In genomic region chr10:34015700-34016099, GRCh38 we compare ENCODE assay signal across 30 cellular contexts.
"Had no signal": no experiment of that assay in that cellular context is flagged by ENCODE, and none has a peak within 500 bp of the region (broad histone marks: within the 10 kb centered on the region; RNA-seq: fewer than 3 reads in every experiment).

No MANE protein-coding gene starts in this region.

- H3K4me2 ChIP-seq: PC-9 had no signal

- H3K27me3 ChIP-seq: brain microvascular endothelial cell, cardiac muscle cell, SJCRH30 had no signal

- DNase-seq: activated CD4-positive, alpha-beta T cell treated with anti-CD3 and anti-CD28 coated beads, Interleukin-2, amount 10 ng/mL, durations not matched to agents 24 days and 14 days; activated CD4-positive, alpha-beta T cell treated with anti-CD3 and anti-CD28 coated beads, Interleukin-2, amount 50 U/mL, for 4 hours; activated CD8-positive, alpha-beta T cell treated with anti-CD3 and anti-CD28 coated beads for 36 hours; activated effector memory CD4-positive, alpha-beta T cell treated with anti-CD3 and anti-CD28 coated beads, Interleukin-2, amount 50 U/mL, for 16 hours; activated naive CD4-positive, alpha-beta T cell; activated naive CD4-positive, alpha-beta T cell treated with anti-CD3 and anti-CD28 coated beads, Interleukin-2, amount 50 U/mL, for 16 hours; activated naive CD8-positive, alpha-beta T cell treated with anti-CD3 and anti-CD28 coated beads for 36 hours; activated T-cell treated with anti-CD3 and anti-CD28 coated beads, Interleukin-2, amount 50 U/mL, for 1 hour; activated T-cell treated with anti-CD3 and anti-CD28 coated beads, Interleukin-2, amount 50 U/mL, for 72 hours; amniotic stem cell; aorta; brain microvascular endothelial cell; Karpas-422; KBM-7; NCI-H1048; NCI-H1105 treated with DMSO at 0.1 percent for 48 hours; NCI-H1436; NCI-H1694; NCI-H1930; NCI-H2081 treated with DMSO at 0.1 percent for 48 hours; NCI-H345; NCI-H524 treated with DMSO at 0.1 percent for 48 hours; PC-9; Right ventricle myocardium superior; SJCRH30; T1000 had no signal

- H2AFZ ChIP-seq: PC-9 had no signal

- H3K4me1 ChIP-seq: SJCRH30 had no signal

- H3K4me3 ChIP-seq: cardiac muscle cell, PC-9, SJCRH30, SK-N-MC had no signal

- ATAC-seq: activated CD8-positive, alpha-beta T cell treated with anti-CD3 and anti-CD28 coated beads for 36 hours; activated T-cell treated with anti-CD3 and anti-CD28 coated beads, Interleukin-2, amount 50 U/mL, for 72 hours; activated T-helper 17 cell treated with anti-CD3 and anti-CD28 coated beads, Interleukin-2, amount 50 U/mL, for 72 hours had no signal

- FAIRE-seq: RCC 7860 had no signal

- H3K9me3 ChIP-seq: SJCRH30 had no signal

- H3K36me3 ChIP-seq: brain microvascular endothelial cell, cardiac muscle cell, SJCRH30 had no signal

- H3K27ac ChIP-seq: brain microvascular endothelial cell, cardiac muscle cell, PC-9, SJCRH30, SK-N-MC had no signal
